ENCODE assay signal across 10 cellular contexts in the genomic region with DNA sequence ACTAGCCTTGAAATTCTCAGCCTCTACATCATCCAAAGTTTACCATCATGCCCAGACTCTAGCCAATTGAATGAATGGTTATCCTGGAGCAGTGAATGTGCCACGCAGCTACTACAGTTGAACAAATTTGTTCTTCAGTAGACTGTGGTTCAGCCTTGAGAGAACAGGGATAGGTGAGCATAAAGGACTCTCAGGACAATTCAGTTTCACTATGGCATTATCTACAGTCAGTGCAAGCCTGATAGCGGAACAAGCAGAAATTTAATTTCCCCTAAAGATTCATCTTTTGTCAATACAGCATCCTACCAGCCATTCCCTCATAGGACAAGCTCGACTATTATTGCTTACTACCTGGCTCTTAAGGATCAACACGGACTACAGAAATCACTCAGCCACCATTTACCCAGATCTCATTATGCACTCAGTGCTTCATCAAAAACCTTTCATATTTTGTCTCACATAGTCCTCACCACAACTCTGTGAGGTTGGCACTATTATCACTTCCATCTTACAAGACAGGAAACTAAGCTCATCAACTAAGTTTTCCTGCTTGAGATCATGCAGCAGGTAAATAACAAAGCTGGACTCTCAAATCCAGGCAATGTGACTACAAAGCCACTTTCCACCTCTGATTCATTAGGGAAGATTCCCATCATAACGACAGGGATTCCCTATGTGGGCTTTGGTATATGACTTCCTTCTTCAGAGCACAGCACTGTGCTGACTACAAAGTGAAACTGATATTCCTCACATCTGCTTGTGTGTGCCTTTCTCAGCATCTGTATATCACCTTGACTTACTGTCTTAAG.
DNase-seq lines count a peak whose midpoint lies in the region; ATAC-seq and FAIRE-seq lines count a peak whose summit lies in the region.
"Had no signal": no experiment of that assay in that cellular context is flagged by ENCODE, and none has a peak within 500 bp of the region (broad histone marks: within the 10 kb centered on the region; RNA-seq: fewer than 3 reads in every experiment).

No MANE protein-coding gene starts in this region.

- H3K36me3 Mint-ChIP-seq in activated CD4-positive, alpha-beta T cell treated with anti-CD3 and anti-CD28 coated beads, Interleukin-2, amount 10 ng/mL, durations not matched to agents 7 days and 5 days (ENCODE audit: low read depth), result peaks cover 11% of the 10 kb centered on the region

- POLR2A ChIA-PET in activated CD4-positive, alpha-beta T cell treated with anti-CD3 and anti-CD28 coated beads, Interleukin-2, amount 10 ng/mL, durations not matched to agents 7 days and 5 days (lab: Charles Lee), result interaction anchor here (1.0 kb wide), 1 partner anchor 35 kb away, joined by 4 read pairs; no protein-coding TSS in a partner anchor

- no peaks in the 10 kb centered on the region for H3K27me3 Mint-ChIP-seq in activated CD4-positive, alpha-beta T cell treated with anti-CD3 and anti-CD28 coated beads, Interleukin-2, amount 10 ng/mL, durations not matched to agents 7 days and 5 days

- peak overlapping the region; percentile 87 for H3K27ac Mint-ChIP-seq in activated CD4-positive, alpha-beta T cell treated with anti-CD3 and anti-CD28 coated beads, Interleukin-2, amount 10 ng/mL, durations not matched to agents 7 days and 5 days

- peak; percentile 45 for DNase-seq in activated CD4-positive, alpha-beta T cell treated with anti-CD3 and anti-CD28 coated beads, Interleukin-2, amount 10 ng/mL, durations not matched to agents 7 days and 5 days
- no peak for DNase-seq in activated CD4-positive, alpha-beta T cell treated with anti-CD3 and anti-CD28 coated beads, Interleukin-2, amount 50 U/mL, for 1 hour
- DNase-seq in KG1 (lab: John Stamatoyannopoulos, UW) (peak; percentile 16), pons (ENCODE audit: low spot score) (peak; percentile 5), RCC 7860 (ENCODE audit: low spot score) (no peak), NCI-H774 (lab: John Stamatoyannopoulos, UW) (no peak), OCI-M1 (lab: John Stamatoyannopoulos, UW) (no peak)
- DNase-seq: GOT3, NCI-H2107 had no signal

- no peak for FAIRE-seq in RCC 7860 (lab: Jason Lieb, UNC)

- H3K9me3 Mint-ChIP-seq in activated CD4-positive, alpha-beta T cell treated with anti-CD3 and anti-CD28 coated beads, Interleukin-2, amount 10 ng/mL, durations not matched to agents 7 days and 5 days, result peaks cover 2% of the 10 kb centered on the region

- peaks cover 36% of the 10 kb centered on the region for H3K4me1 Mint-ChIP-seq in activated CD4-positive, alpha-beta T cell treated with anti-CD3 and anti-CD28 coated beads, Interleukin-2, amount 10 ng/mL, durations not matched to agents 7 days and 5 days

- H3K4me3 Mint-ChIP-seq in activated CD4-positive, alpha-beta T cell treated with anti-CD3 and anti-CD28 coated beads, Interleukin-2, amount 10 ng/mL, durations not matched to agents 7 days and 5 days, result peak overlapping the region; percentile 46

- CTCF ChIA-PET in activated CD4-positive, alpha-beta T cell treated with anti-CD3 and anti-CD28 coated beads, Interleukin-2, amount 10 ng/mL, durations not matched to agents 7 days and 5 days (lab: Charles Lee), result interaction anchor here (0.6 to 1.3 kb wide), 5 partner anchors 8 to 178 kb away, joined by 3 to 4 read pairs (median 3); no protein-coding TSS in a partner anchor

- peak; percentile 92 for ATAC-seq in HG02623 (IDR thresholded peaks at IDR 0.05; ENCODE audit: unreplicated experiment)

Comparison
In these comparisons a context has a peak if more than half of its experiments do, and no peak if none do; other contexts are left out.
1. DNase-seq: peak in activated CD4-positive, alpha-beta T cell treated with anti-CD3 and anti-CD28 coated beads, Interleukin-2, amount 10 ng/mL, durations not matched to agents 7 days and 5 days (single experiment), KG1 (single experiment) and pons (single experiment); none in activated CD4-positive, alpha-beta T cell treated with anti-CD3 and anti-CD28 coated beads, Interleukin-2, amount 50 U/mL, for 1 hour (single experiment), RCC 7860 (single experiment), NCI-H774 (single experiment) and OCI-M1 (single experiment).